In genomic region chr7:2777898-2778535, GRCh38 we compare ENCODE assay signal across 21 cellular contexts.
DNase-seq lines count a peak whose midpoint lies in the region; ATAC-seq and TF ChIP-seq lines count a peak whose summit lies in the region.
"Had no signal": no experiment of that assay in that cellular context is flagged by ENCODE, and none has a peak within 500 bp of the region (broad histone marks: within the 10 kb centered on the region; RNA-seq: fewer than 3 reads in every experiment).

No MANE protein-coding gene starts in this region.

- no peak overlapping the region for H3K4me3 ChIP-seq in mammary epithelial cell (replicated peaks in 1 of 3; ENCODE audit: insufficient read depth in 1 of 3, low read depth in 2 of 3, low read length in 3 of 3)
- H3K4me3 ChIP-seq: body of pancreas, esophagus muscularis mucosa, pancreas, upper lobe of left lung had no signal

- no peak for ATAC-seq in left colon
- ATAC-seq: body of pancreas, Right ventricle myocardium inferior, T-cell had no signal

- in situ Hi-C loops in mammary epithelial cell (cut with MboI; ENCODE audit: low sequenced_read_pairs in 2 of 2): no loop called here

- POLR2A ChIA-PET in MCF 10A (lab: Yijun Ruan, JAX): interaction anchor here (1.1 kb wide), 1 partner anchor 20 kb away, joined by 4 read pairs; no protein-coding TSS in a partner anchor

- H3K36me3 Mint-ChIP-seq in MCF 10A (ENCODE audit: insufficient read depth, unreplicated experiment): peaks cover 14% of the 10 kb centered on the region
- peaks cover 56% of the 10 kb centered on the region for H3K36me3 Mint-ChIP-seq in brain
- H3K36me3 Mint-ChIP-seq in mesothelial cell of epicardium: peaks cover 11% of the 10 kb centered on the region

- dilution Hi-C loops in mammary epithelial cell (cut with HindIII; ENCODE audit: low sequenced_read_pairs): no loop called here

- TF ChIP-seq CTCF in MCF 10A (IDR thresholded peaks at IDR 0.05; ENCODE audit: unreplicated experiment) (no peak), mammary epithelial cell (conservative IDR thresholded peaks at IDR 0.05 in 1 of 2, IDR thresholded peaks at IDR 0.05 in 1 of 2; ENCODE audit: extremely low read depth in 1 of 2, insufficient read depth in 1 of 2, low read depth in 1 of 2, low read length in 2 of 2) (no peak), brain (conservative IDR thresholded peaks at IDR 0.05) (no peak), mesothelial cell of epicardium (IDR thresholded peaks at IDR 0.05; ENCODE audit: unreplicated experiment) (no peak)

- peaks cover 15% of the 10 kb centered on the region for H3K79me2 ChIP-seq in mammary epithelial cell (ENCODE audit: insufficient read depth, low read length)

- CTCF ChIA-PET in MCF 10A (lab: Yijun Ruan, JAX): interaction anchor here (0.6 kb wide), 1 partner anchor 60 kb away, joined by 3 read pairs; no protein-coding TSS in a partner anchor
- CTCF ChIA-PET in mammary epithelial cell (lab: Charles Lee; ENCODE audit: low non-redundant PET): no interaction called here

- no peaks in the 10 kb centered on the region for H3K9me3 ChIP-seq in mammary epithelial cell (replicated peaks; ENCODE audit: insufficient read depth, low read length)
- H3K9me3 ChIP-seq: body of pancreas, esophagus muscularis mucosa, pancreas, upper lobe of left lung had no signal

- H3K4me3 Mint-ChIP-seq in MCF 10A (ENCODE audit: unreplicated experiment) (no peak overlapping the region), brain (no peak overlapping the region), mesothelial cell of epicardium (no peak overlapping the region)
- H3K4me3 Mint-ChIP-seq: T-cell had no signal

- H3K4me1 ChIP-seq in mammary epithelial cell (ENCODE audit: insufficient read depth, low read length): no peaks in the 10 kb centered on the region
- H3K4me1 ChIP-seq: body of pancreas, esophagus muscularis mucosa, pancreas had no signal

- WGBS in mammary epithelial cell (ENCODE audit: low coverage, missing lambda C conversion rate): over 99% methylated on average over 8 of the region's 8 CpGs

- DNase-seq in MCF 10A (ENCODE audit: unreplicated experiment): no peak
- no peak for DNase-seq in mammary epithelial cell
- DNase-seq in mesothelial cell of epicardium (ENCODE audit: low spot score in 2 of 2, unreplicated experiment in 2 of 2): no peak
- no peak for DNase-seq in AG08396 (ENCODE audit: low spot score)
- no peak for DNase-seq in mesenteric fat pad (ENCODE audit: low spot score)
- no peak for DNase-seq in HuH-7 (ENCODE audit: low spot score)
- no peak for DNase-seq in left colon
- DNase-seq: activated naive CD4-positive, alpha-beta T cell treated with Interleukin-2 at 50 U/mL for 16 hours; body of pancreas; GDM1; GOT3; hippocampal formation; NCI-H1694; pancreas; small intestine; T-cell; upper lobe of left lung had no signal

- no peaks in the 10 kb centered on the region for H3K27me3 ChIP-seq in mammary epithelial cell (ENCODE audit: insufficient read depth, low read length)
- H3K27me3 ChIP-seq: body of pancreas, esophagus muscularis mucosa, pancreas, upper lobe of left lung had no signal

- H3K27ac Mint-ChIP-seq in MCF 10A (ENCODE audit: low read depth, unreplicated experiment) (peak overlapping the region; percentile 67), brain (peak overlapping the region in 3 of 5 experiments; percentile 9 to 89 (median 56)), mesothelial cell of epicardium (peak overlapping the region; percentile 37)
- H3K27ac Mint-ChIP-seq: T-cell had no signal

- H3K27ac ChIP-seq in mammary epithelial cell (ENCODE audit: insufficient read depth, low read depth, low read length): no peak overlapping the region
- H3K27ac ChIP-seq: body of pancreas, esophagus muscularis mucosa, pancreas, upper lobe of left lung, VCaP had no signal

- BruUV-seq in MCF 10A (replicated peaks; lab: Mats Ljungman, UMichigan): no TSS peak
- no TSS peak for BruUV-seq in mammary epithelial cell (replicated peaks; lab: Mats Ljungman, UMichigan)

- H3K9me3 Mint-ChIP-seq in MCF 10A (ENCODE audit: unreplicated experiment): peaks cover 8% of the 10 kb centered on the region
- peaks cover 0 to 6% (median 6%) of the 10 kb centered on the region in 5 experiments for H3K9me3 Mint-ChIP-seq in brain
- peaks cover 11% of the 10 kb centered on the region for H3K9me3 Mint-ChIP-seq in mesothelial cell of epicardium

- H3K27me3 Mint-ChIP-seq in MCF 10A (ENCODE audit: insufficient read depth, unreplicated experiment) (no peaks in the 10 kb centered on the region), brain (no peaks in the 10 kb centered on the region), mesothelial cell of epicardium (ENCODE audit: low read depth) (no peaks in the 10 kb centered on the region)
- H3K27me3 Mint-ChIP-seq: T-cell had no signal

- no peaks in the 10 kb centered on the region for H3K36me3 ChIP-seq in mammary epithelial cell (ENCODE audit: insufficient read depth, low read length)
- H3K36me3 ChIP-seq: pancreas, upper lobe of left lung had no signal

- H3K4me1 Mint-ChIP-seq in MCF 10A (ENCODE audit: insufficient read depth, unreplicated experiment) (peaks cover 13% of the 10 kb centered on the region), brain (peaks cover 22% of the 10 kb centered on the region), mesothelial cell of epicardium (peaks cover 3% of the 10 kb centered on the region)

- intact Hi-C loops in MCF 10A (cut with micrococcal nuclease): no loop called here
- intact Hi-C loops in mammary epithelial cell (cut with micrococcal nuclease): no loop called here
- intact Hi-C loops in left colon (cut with DNase I, micrococcal nuclease): no loop called here

- no peak overlapping the region for H3K9ac ChIP-seq in mammary epithelial cell (ENCODE audit: insufficient read depth, low read length)

- no peaks in the 10 kb centered on the region for H4K20me1 ChIP-seq in mammary epithelial cell (ENCODE audit: insufficient read depth, low read length)

- H3K4me2 ChIP-seq in mammary epithelial cell (ENCODE audit: insufficient read depth, low read depth, low read length): no peak overlapping the region

- no peak overlapping the region for H2AFZ ChIP-seq in mammary epithelial cell (ENCODE audit: low read depth, low read length)
